ENCODE assay signal across 16 cellular contexts in the genomic region with DNA sequence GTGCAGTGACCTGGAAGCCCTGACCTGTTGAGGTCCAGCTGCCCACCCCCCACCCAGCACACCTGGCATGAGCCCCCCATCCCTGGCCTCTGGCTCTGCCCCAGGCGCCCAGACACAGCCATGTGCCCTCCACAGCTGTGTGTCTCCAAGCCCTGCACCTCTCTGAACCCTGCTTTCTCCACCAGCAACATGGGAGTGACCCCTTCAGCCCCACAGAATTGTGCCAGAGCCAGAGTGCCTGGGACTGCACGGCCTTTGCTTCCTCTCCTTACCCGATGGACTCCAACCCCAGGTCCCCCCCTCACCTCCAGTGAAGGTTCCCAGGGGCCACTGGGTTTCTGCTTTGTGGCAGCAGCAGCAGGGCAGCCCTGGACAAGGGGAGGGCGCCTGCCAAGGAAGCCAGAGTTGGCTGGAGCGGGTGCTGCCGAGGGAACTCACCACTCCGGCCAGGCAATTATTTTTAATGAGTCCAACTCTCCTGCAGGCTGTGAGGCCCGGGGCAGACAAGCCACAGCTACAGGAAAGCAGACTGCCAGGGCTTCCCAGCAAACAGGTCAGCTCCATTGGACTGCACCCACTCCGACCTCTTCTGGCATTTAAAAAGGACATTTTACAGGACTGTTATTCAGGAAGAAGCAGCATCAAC. TPM values are rescaled to one million over a fixed set of nuclear protein-coding genes. Genes with fewer than 3 reads are reported as not detected.
"Had no signal": no experiment of that assay in that cellular context is flagged by ENCODE, and none has a peak within 500 bp of the region (broad histone marks: within the 10 kb centered on the region; RNA-seq: fewer than 3 reads in every experiment).

No MANE protein-coding gene starts in this region.

- H3K4me3 ChIP-seq: tibial artery, uterus had no signal

- H3K9me3 ChIP-seq: uterus had no signal

- H3K27ac ChIP-seq: tibial artery, uterus had no signal

- H3K4me1 ChIP-seq: uterus had no signal

- H3K27me3 ChIP-seq: uterus had no signal

- H3K36me3 ChIP-seq: tibial artery, uterus had no signal

- ATAC-seq: activated CD4-positive, CD25-positive, alpha-beta regulatory T cell treated with anti-CD3 and anti-CD28 coated beads, Interleukin-2, amount 50 U/mL, for 24 hours; esophagus mucosa; stimulated activated naive B cell treated with anti-CD40 and anti-IgM and Interleukin-4, amounts not matched to agents 10 μg/mL and 1 μg/mL and 100 μg/mL, for 72 hours had no signal

- DNase-seq: activated CD4-positive, alpha-beta T cell treated with anti-CD3 and anti-CD28 coated beads, Interleukin-2, amount 50 U/mL, for 1 hour; activated CD8-positive, alpha-beta memory T cell treated with anti-CD3 and anti-CD28 coated beads for 24 hours; activated naive CD4-positive, alpha-beta T cell; activated naive CD8-positive, alpha-beta T cell treated with anti-CD3 and anti-CD28 coated beads, Interleukin-2, amount 10 ng/mL, durations not matched to agents 7 days and 5 days; activated T-cell treated with anti-CD3 and anti-CD28 coated beads for 4 hours; kidney; nephron progenitor cell; stimulated activated CD4-positive, alpha-beta T cell treated with anti-CD3 and anti-CD28 coated beads, Interleukin-2, amount 100 ng/mL, for 48 hours; stimulated activated naive B cell treated with anti-CD40 and anti-IgM and Interleukin-4, amounts not matched to agents 10 μg/mL and 1 μg/mL and 100 μg/mL, for 72 hours; tibial artery; uterus had no signal

RNA-seq across cellular contexts. Expression of gene PRR20G, which starts 24.1 kb away (rescaled TPM):
- total RNA-seq: activated naive CD8-positive, alpha-beta T cell treated with anti-CD3 and anti-CD28 coated beads, Interleukin-2, amount 10 ng/mL, durations not matched to agents 7 days and 5 days; esophagus mucosa; glomerular endothelial cell; kidney; lower leg skin; omental fat pad; uterus had no signal
